11 cellular contexts compared by ENCODE assay signal in the genomic region with DNA sequence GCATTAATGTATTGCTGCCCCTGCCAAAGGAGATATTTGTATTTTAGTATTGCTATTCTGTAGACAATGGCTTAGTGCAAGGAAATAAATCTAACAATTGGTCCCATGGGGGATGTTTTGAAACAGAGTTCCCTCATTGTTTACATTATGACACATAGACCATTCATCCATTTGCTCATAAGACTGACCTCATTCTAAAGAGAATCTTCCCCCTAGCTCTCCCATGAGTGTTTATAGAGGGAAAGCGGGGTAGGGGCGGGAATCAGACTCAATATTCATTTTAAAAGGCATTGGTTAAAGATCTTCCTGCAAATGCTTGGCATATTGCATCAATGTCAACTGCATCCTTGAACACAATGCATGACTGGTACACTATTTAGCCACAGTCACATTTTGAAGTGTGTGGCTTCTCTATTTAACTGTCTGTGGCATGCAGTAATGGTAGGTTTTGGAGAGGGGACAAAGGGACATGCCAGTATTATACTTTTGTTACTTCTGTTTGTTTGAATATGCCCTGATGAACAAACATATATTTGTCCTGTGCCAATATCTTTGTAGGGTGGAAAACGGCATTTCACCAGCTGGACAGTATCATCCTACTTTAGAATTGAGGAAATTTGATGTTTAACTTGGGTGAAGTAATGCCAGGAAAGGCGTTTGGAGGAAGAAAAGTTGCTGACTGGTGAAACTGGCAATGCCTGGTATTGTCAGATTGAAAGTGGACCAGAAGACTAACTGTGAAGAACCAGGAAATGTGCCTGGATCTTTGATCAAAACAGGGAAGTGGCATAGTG.
DNase-seq lines count a peak whose midpoint lies in the region; ATAC-seq lines count a peak whose summit lies in the region.
"Had no signal": no experiment of that assay in that cellular context is flagged by ENCODE, and none has a peak within 500 bp of the region (broad histone marks: within the 10 kb centered on the region; RNA-seq: fewer than 3 reads in every experiment).

No MANE protein-coding gene starts in this region.

- ATAC-seq in HG02642 (IDR thresholded peaks at IDR 0.05; ENCODE audit: poor library complexity, unreplicated experiment) = no peak

- peak; percentile 27 for DNase-seq in GM04504 (ENCODE audit: low read depth)
- peak; percentile 96 for DNase-seq in NCI-H69 (lab: John Stamatoyannopoulos, UW)
- DNase-seq in epidermal melanocyte (ENCODE audit: insufficient read length, low spot score) = peak; percentile 28
- peak; percentile 90 for DNase-seq in renal cortical epithelial cell (ENCODE audit: low read depth)
- DNase-seq in T-helper 1 cell = no peak
- DNase-seq in activated CD4-positive, alpha-beta T cell treated with anti-CD3 and anti-CD28 coated beads for 48 hours = no peak
- no peak for DNase-seq in SKM-1 (lab: John Stamatoyannopoulos, UW; ENCODE audit: unreplicated experiment)
- DNase-seq: activated CD8-positive, alpha-beta memory T cell treated with anti-CD3 and anti-CD28 coated beads, Interleukin-2, amount 50 U/mL, for 4 hours; colonic mucosa; stimulated activated naive CD4-positive, alpha-beta T cell treated with Interleukin-2 at 50 U/mL for 16 hours had no signal

Comparison
In these comparisons a context has a peak if more than half of its experiments do, and no peak if none do; other contexts are left out.
1. DNase-seq: peak in GM04504 (single experiment), NCI-H69 (single experiment), epidermal melanocyte (single experiment) and renal cortical epithelial cell (single experiment); none in T-helper 1 cell (0 of 5), activated CD4-positive, alpha-beta T cell treated with anti-CD3 and anti-CD28 coated beads for 48 hours (single experiment) and SKM-1 (single experiment).